In genomic region chr3:127585163-127585812, GRCh38 we compare ENCODE assay signal across 23 cellular contexts. TPM values are rescaled to one million over a fixed set of nuclear protein-coding genes. Genes with fewer than 3 reads are reported as not detected.
A peak's percentile ranks its signal among the peaks of the same experiment; 100 is the strongest.
DNase-seq lines count a peak whose midpoint lies in the region; ATAC-seq, FAIRE-seq and TF ChIP-seq lines count a peak whose summit lies in the region.
"Had no signal": no experiment of that assay in that cellular context is flagged by ENCODE, and none has a peak within 500 bp of the region (broad histone marks: within the 10 kb centered on the region; RNA-seq: fewer than 3 reads in every experiment).

No MANE protein-coding gene starts in this region.

- H3K27ac Mint-ChIP-seq in CD14-positive monocyte = peak overlapping the region in 4 of 7 donors; percentile 20 to 65 (median 42)
- no peak overlapping the region for H3K27ac Mint-ChIP-seq in activated T-helper 1 cell treated with anti-CD3 and anti-CD28 coated beads, Interleukin-12 subunit alpha, Interleukin-12 subunit beta, Interleukin-2, Interleukin-4 antibody, amounts not matched to agents 30 ng/mL and 10 ng/mL and 1 ng/mL, durations not matched to agents 14 hours and 24 hours and 36 hours
- H3K27ac Mint-ChIP-seq: activated naive CD8-positive, alpha-beta T cell treated with anti-CD3 and anti-CD28 coated beads for 36 hours had no signal

- H3K4ac ChIP-seq in mesenchymal stem cell (ENCODE audit: low read depth in 1 of 2, low read length in 2 of 2) = no peak overlapping the region

- TF ChIP-seq CTCF in CD14-positive monocyte (IDR thresholded peaks at IDR 0.05) = no peak
- no peak for TF ChIP-seq CTCF in cardiac fibroblast (IDR thresholded peaks at IDR 0.05; ENCODE audit: low read depth, low read length)

- no peak overlapping the region for H2BK15ac ChIP-seq in mesenchymal stem cell (ENCODE audit: low read depth, poor library complexity, severe bottlenecking)

- H3K4me2 ChIP-seq in mesenchymal stem cell (ENCODE audit: low read length, poor library complexity, severe bottlenecking) = no peak overlapping the region

- no peaks in the 10 kb centered on the region for H3K9me3 ChIP-seq in mesenchymal stem cell (ENCODE audit: control insufficient read depth, low read length)
- H3K9me3 ChIP-seq: stomach, uterus had no signal

- H2BK5ac ChIP-seq in mesenchymal stem cell (ENCODE audit: low read depth, low read length, poor library complexity, severe bottlenecking) = no peak overlapping the region

- peaks cover 23% of the 10 kb centered on the region for H3K4me1 ChIP-seq in mesenchymal stem cell (ENCODE audit: control insufficient read depth, insufficient read depth, low read depth, low read length)

- DNase-seq in CD14-positive monocyte (ENCODE audit: low spot score) (no peak), GM19239 (ENCODE audit: insufficient read length, low spot score) (no peak), cardiac fibroblast (ENCODE audit: low read depth in 2 of 2) (peak; percentile 11 to 39), mesenchymal stem cell (peak; percentile 63), NCI-H524 (lab: John Stamatoyannopoulos, UW) (no peak)
- DNase-seq in NK-92 treated with Interleukin-12 subunit alpha and Interleukin-12 subunit beta, amount 100 ng/mL, for 24 hours (lab: John Stamatoyannopoulos, UW) = no peak
- DNase-seq in activated T-helper 1 cell treated with anti-CD3 and anti-CD28 coated beads, Interleukin-12 subunit alpha, Interleukin-12 subunit beta, Interleukin-2, Interleukin-4 antibody, amounts not matched to agents 30 ng/mL and 10 ng/mL and 1 ng/mL, durations not matched to agents 14 hours and 24 hours and 36 hours (ENCODE audit: low spot score) = no peak
- DNase-seq: activated CD4-positive, alpha-beta T cell treated with anti-CD3 and anti-CD28 coated beads, Interleukin-2, amount 50 U/mL, for 4 hours; activated naive CD8-positive, alpha-beta T cell treated with anti-CD3 and anti-CD28 coated beads for 36 hours; COR-L47; dorsolateral prefrontal cortex; GDM1; head of caudate nucleus; mammary epithelial cell; MM.1S; NCI-H2029; NCI-H510A; stimulated activated CD4-positive, alpha-beta T cell treated with anti-CD3 and anti-CD28 coated beads, Interleukin-2, amount 100 ng/mL, for 24 hours; stomach; uterus had no signal

- no peaks in the 10 kb centered on the region for H3K27me3 Mint-ChIP-seq in CD14-positive monocyte (ENCODE audit: low read depth in 3 of 3)
- H3K27me3 Mint-ChIP-seq in activated T-helper 1 cell treated with anti-CD3 and anti-CD28 coated beads, Interleukin-12 subunit alpha, Interleukin-12 subunit beta, Interleukin-2, Interleukin-4 antibody, amounts not matched to agents 30 ng/mL and 10 ng/mL and 1 ng/mL, durations not matched to agents 14 hours and 24 hours and 36 hours (ENCODE audit: insufficient read depth) = no peaks in the 10 kb centered on the region
- H3K27me3 Mint-ChIP-seq: activated naive CD8-positive, alpha-beta T cell treated with anti-CD3 and anti-CD28 coated beads for 36 hours had no signal

- H3K79me1 ChIP-seq in mesenchymal stem cell (replicated peaks; ENCODE audit: low read length, poor library complexity, severe bottlenecking) = peaks cover 21% of the 10 kb centered on the region

- no peak overlapping the region for H2BK120ac ChIP-seq in mesenchymal stem cell (ENCODE audit: low read depth, low read length)

- H3K27ac ChIP-seq in mesenchymal stem cell (ENCODE audit: low read length, poor library complexity, severe bottlenecking) = no peak overlapping the region
- H3K27ac ChIP-seq: dorsolateral prefrontal cortex, stomach, uterus had no signal

- peaks cover 0 to 21% of the 10 kb centered on the region in 2 experiments for H3K36me3 ChIP-seq in mesenchymal stem cell (ENCODE audit: control insufficient read depth in 1 of 2, insufficient read depth in 2 of 2, low read depth in 1 of 2, low read length in 2 of 2)
- H3K36me3 ChIP-seq: uterus had no signal

- no peak overlapping the region for H3K4me3 Mint-ChIP-seq in CD14-positive monocyte
- H3K4me3 Mint-ChIP-seq in activated T-helper 1 cell treated with anti-CD3 and anti-CD28 coated beads, Interleukin-12 subunit alpha, Interleukin-12 subunit beta, Interleukin-2, Interleukin-4 antibody, amounts not matched to agents 30 ng/mL and 10 ng/mL and 1 ng/mL, durations not matched to agents 14 hours and 24 hours and 36 hours = no peak overlapping the region
- H3K4me3 Mint-ChIP-seq: activated naive CD8-positive, alpha-beta T cell treated with anti-CD3 and anti-CD28 coated beads for 36 hours had no signal

- H3K27me3 ChIP-seq in mesenchymal stem cell (ENCODE audit: control insufficient read depth in 1 of 2, insufficient read depth in 1 of 2, low read length in 2 of 2) = no peaks in the 10 kb centered on the region
- H3K27me3 ChIP-seq: dorsolateral prefrontal cortex, stomach, uterus had no signal

- H3K9ac ChIP-seq in mesenchymal stem cell (ENCODE audit: low read length) = peak overlapping the region; percentile 24

- no peak overlapping the region for H4K91ac ChIP-seq in mesenchymal stem cell (ENCODE audit: low read length)

- H3K9me3 Mint-ChIP-seq in CD14-positive monocyte = no peaks in the 10 kb centered on the region
- H3K9me3 Mint-ChIP-seq in activated T-helper 1 cell treated with anti-CD3 and anti-CD28 coated beads, Interleukin-12 subunit alpha, Interleukin-12 subunit beta, Interleukin-2, Interleukin-4 antibody, amounts not matched to agents 30 ng/mL and 10 ng/mL and 1 ng/mL, durations not matched to agents 14 hours and 24 hours and 36 hours = no peaks in the 10 kb centered on the region
- H3K9me3 Mint-ChIP-seq: activated naive CD8-positive, alpha-beta T cell treated with anti-CD3 and anti-CD28 coated beads for 36 hours had no signal

- WGBS in mesenchymal stem cell = 81% methylated on average over 4 of the region's 4 CpGs

- no peak overlapping the region for H3K18ac ChIP-seq in mesenchymal stem cell (ENCODE audit: low read depth in 1 of 2, low read length in 2 of 2)

- intact Hi-C loops in CD14-positive monocyte (cut with micrococcal nuclease) = loop anchor here (5.0 to 10.0 kb wide), 2 partner anchors 50 to 92 kb away; no protein-coding TSS in a partner anchor
- intact Hi-C loops in activated T-helper 1 cell treated with anti-CD3 and anti-CD28 coated beads, Interleukin-12 subunit alpha, Interleukin-12 subunit beta, Interleukin-2, Interleukin-4 antibody, amounts not matched to agents 30 ng/mL and 10 ng/mL and 1 ng/mL, durations not matched to agents 14 hours and 24 hours and 36 hours (cut with micrococcal nuclease) = no loop called here

- H3K4me1 Mint-ChIP-seq in CD14-positive monocyte = peaks cover 48% of the 10 kb centered on the region
- peaks cover 15% of the 10 kb centered on the region for H3K4me1 Mint-ChIP-seq in activated T-helper 1 cell treated with anti-CD3 and anti-CD28 coated beads, Interleukin-12 subunit alpha, Interleukin-12 subunit beta, Interleukin-2, Interleukin-4 antibody, amounts not matched to agents 30 ng/mL and 10 ng/mL and 1 ng/mL, durations not matched to agents 14 hours and 24 hours and 36 hours (ENCODE audit: low read depth)

- no peak overlapping the region for H3K14ac ChIP-seq in mesenchymal stem cell (ENCODE audit: low read length in 2 of 2)

- H3K23ac ChIP-seq in mesenchymal stem cell (ENCODE audit: low read length in 2 of 2) = no peak overlapping the region

- no peak for ATAC-seq in HG02884 (IDR thresholded peaks at IDR 0.05; ENCODE audit: unreplicated experiment)
- ATAC-seq: HepG2, Right ventricle myocardium inferior had no signal

- H2AFZ ChIP-seq in mesenchymal stem cell (ENCODE audit: low read depth, low read length) = no peak overlapping the region

- peak; percentile 64 for FAIRE-seq in GM19239 (lab: Jason Lieb, UNC)
- FAIRE-seq: HepG2 had no signal

- peaks cover 8 to 28% of the 10 kb centered on the region in 2 donors for H3K36me3 Mint-ChIP-seq in CD14-positive monocyte
- peaks cover 2% of the 10 kb centered on the region for H3K36me3 Mint-ChIP-seq in activated T-helper 1 cell treated with anti-CD3 and anti-CD28 coated beads, Interleukin-12 subunit alpha, Interleukin-12 subunit beta, Interleukin-2, Interleukin-4 antibody, amounts not matched to agents 30 ng/mL and 10 ng/mL and 1 ng/mL, durations not matched to agents 14 hours and 24 hours and 36 hours (ENCODE audit: low read depth)

- no peak overlapping the region for H2BK12ac ChIP-seq in mesenchymal stem cell (ENCODE audit: low read length in 2 of 2)

- H3K4me3 ChIP-seq in cardiac fibroblast (replicated peaks in 1 of 2; ENCODE audit: low read depth in 2 of 2, low read length in 2 of 2) = no peak overlapping the region
- peak overlapping the region in 1 of 2 experiments; percentile 3 for H3K4me3 ChIP-seq in mesenchymal stem cell (ENCODE audit: insufficient read depth in 1 of 2, low read depth in 1 of 2, low read length in 2 of 2)
- H3K4me3 ChIP-seq: dorsolateral prefrontal cortex, stomach, uterus had no signal

- H4K8ac ChIP-seq in mesenchymal stem cell (ENCODE audit: low read length) = no peak overlapping the region

- no peak overlapping the region for H2AK5ac ChIP-seq in mesenchymal stem cell (ENCODE audit: low read length, severe bottlenecking)

RNA-seq across cellular contexts. Expression of gene TPRA1, which starts 5.2 kb away (rescaled TPM):
- 10 to 100 TPM; 20.2 to 23.4 TPM for polyA plus RNA-seq in CD14-positive monocyte
- 21.1 TPM for polyA plus RNA-seq in mesenchymal stem cell (2013, experiment 1 of 2)
- polyA plus RNA-seq in mesenchymal stem cell (2013, experiment 2 of 2) = 20.9 TPM
- 37.2 and 41.3 TPM in 2 replicates for total RNA-seq in activated T-helper 1 cell treated with anti-CD3 and anti-CD28 coated beads, Interleukin-12 subunit alpha, Interleukin-12 subunit beta, Interleukin-2, Interleukin-4 antibody, amounts not matched to agents 30 ng/mL and 10 ng/mL and 1 ng/mL, durations not matched to agents 14 hours and 24 hours and 36 hours

RNA-seq across cellular contexts. Expression of gene MCM2, which starts 12.9 kb away (rescaled TPM):
- polyA plus RNA-seq in CD14-positive monocyte = under 1 TPM; 0.66 to 0.90 TPM
- polyA plus RNA-seq in mesenchymal stem cell (2013, experiment 1 of 2) = 5.5 TPM
- polyA plus RNA-seq in mesenchymal stem cell (2013, experiment 2 of 2) = 5.5 TPM
- total RNA-seq in activated T-helper 1 cell treated with anti-CD3 and anti-CD28 coated beads, Interleukin-12 subunit alpha, Interleukin-12 subunit beta, Interleukin-2, Interleukin-4 antibody, amounts not matched to agents 30 ng/mL and 10 ng/mL and 1 ng/mL, durations not matched to agents 14 hours and 24 hours and 36 hours = 214 and 229 TPM in 2 replicates

RNA-seq across cellular contexts. Expression of gene PODXL2, which starts 43.7 kb away (rescaled TPM):
- under 1 TPM; 0.33 to 0.43 TPM for polyA plus RNA-seq in CD14-positive monocyte
- polyA plus RNA-seq in mesenchymal stem cell (2013, experiment 1 of 2) = 0.83 TPM
- 0.82 TPM for polyA plus RNA-seq in mesenchymal stem cell (2013, experiment 2 of 2)
- total RNA-seq in activated T-helper 1 cell treated with anti-CD3 and anti-CD28 coated beads, Interleukin-12 subunit alpha, Interleukin-12 subunit beta, Interleukin-2, Interleukin-4 antibody, amounts not matched to agents 30 ng/mL and 10 ng/mL and 1 ng/mL, durations not matched to agents 14 hours and 24 hours and 36 hours = 9.7 and 10.3 TPM in 2 replicates

Comparison
In these comparisons a context has a peak if more than half of its experiments do, and no peak if none do; other contexts are left out.
1. DNase-seq: peak in cardiac fibroblast (2 of 2) and mesenchymal stem cell (single experiment); none in CD14-positive monocyte (single experiment), GM19239 (single experiment), NK-92 treated with Interleukin-12 subunit alpha and Interleukin-12 subunit beta, amount 100 ng/mL, for 24 hours (single experiment), NCI-H524 (0 of 2) and activated T-helper 1 cell treated with anti-CD3 and anti-CD28 coated beads, Interleukin-12 subunit alpha, Interleukin-12 subunit beta, Interleukin-2, Interleukin-4 antibody, amounts not matched to agents 30 ng/mL and 10 ng/mL and 1 ng/mL, durations not matched to agents 14 hours and 24 hours and 36 hours (single experiment).